12 cellular contexts compared by ENCODE assay signal in the genomic region with DNA sequence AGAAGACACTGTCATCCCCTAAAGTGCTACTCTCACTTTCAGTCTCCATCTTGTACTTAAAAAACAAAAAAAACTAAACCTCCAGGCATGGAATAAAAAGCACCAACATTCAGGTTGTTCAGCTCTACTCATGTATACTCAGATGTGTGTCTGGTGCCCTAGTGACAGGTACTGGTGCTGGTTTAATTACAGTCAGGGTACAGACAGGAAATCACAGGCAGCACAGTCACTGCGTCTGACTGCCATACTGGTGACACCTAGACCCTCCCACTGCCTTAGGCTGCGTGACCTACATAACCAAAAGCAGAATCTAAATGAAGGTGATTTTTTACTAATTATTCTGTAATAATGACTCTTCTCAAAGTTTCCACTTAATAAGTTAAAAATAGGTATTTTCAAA. TPM values are rescaled to one million over a fixed set of nuclear protein-coding genes. Genes with fewer than 3 reads are reported as not detected.
A peak's percentile ranks its signal among the peaks of the same experiment; 100 is the strongest.
DNase-seq lines count a peak whose midpoint lies in the region; ATAC-seq and TF ChIP-seq lines count a peak whose summit lies in the region.
"Had no signal": no experiment of that assay in that cellular context is flagged by ENCODE, and none has a peak within 500 bp of the region (broad histone marks: within the 10 kb centered on the region; RNA-seq: fewer than 3 reads in every experiment).

Gene ARHGAP32 (minus strand): TSS at position 176 of the 400 bp plus-strand sequence. CDS start 127 bp downstream, at position 49.

- peaks cover 0 to 4% (median 0%) of the 10 kb centered on the region in 4 donors for H3K4me1 ChIP-seq in right lobe of liver

- no peaks in the 10 kb centered on the region for H3K36me3 Mint-ChIP-seq in activated naive CD8-positive, alpha-beta T cell treated with anti-CD3 and anti-CD28 coated beads, Interleukin-2, amount 10 ng/mL, durations not matched to agents 7 days and 5 days

- H3K4me3 ChIP-seq in right lobe of liver, result no peak within 1 kb of the TSS
- H3K4me3 ChIP-seq: heart right ventricle had no signal

- H3K9me3 ChIP-seq in right lobe of liver, result no peaks in the 10 kb centered on the region

- DNase-seq in DMS53 (lab: John Stamatoyannopoulos, UW) (peak; percentile 67), DMS53 treated with DMSO at 0.1 percent for 48 hours (lab: John Stamatoyannopoulos, UW; ENCODE audit: unreplicated experiment) (no peak), kidney tubule cell (ENCODE audit: low spot score) (peak; percentile 78), NCI-H345 treated with DMSO at 0.1 percent for 48 hours (lab: John Stamatoyannopoulos, UW; ENCODE audit: unreplicated experiment) (no peak), right lobe of liver (no peak), anterior cingulate cortex (lab: John Stamatoyannopoulos, UW) (no peak)
- DNase-seq in activated naive CD8-positive, alpha-beta T cell treated with anti-CD3 and anti-CD28 coated beads, Interleukin-2, amount 10 ng/mL, durations not matched to agents 7 days and 5 days, result no peak
- DNase-seq: heart right ventricle, NCI-H226 had no signal

- ATAC-seq in activated naive CD8-positive, alpha-beta T cell treated with anti-CD3 and anti-CD28 coated beads, Interleukin-2, amount 10 ng/mL, durations not matched to agents 7 days and 5 days (ENCODE audit: low read depth), result peak; percentile 73
- ATAC-seq in right lobe of liver, result no peak
- ATAC-seq: heart right ventricle had no signal

- TF ChIP-seq POLR2A in right lobe of liver (IDR thresholded peaks at IDR 0.05), result no peak

- WGBS in right lobe of liver (ENCODE audit: insufficient coverage, low coverage, low lambda C conversion rate, missing lambda C conversion rate), result 82% methylated on average over 2 of the region's 2 CpGs

- H3K4me1 Mint-ChIP-seq in activated naive CD8-positive, alpha-beta T cell treated with anti-CD3 and anti-CD28 coated beads, Interleukin-2, amount 10 ng/mL, durations not matched to agents 7 days and 5 days, result no peaks in the 10 kb centered on the region

- H3K27ac Mint-ChIP-seq in activated naive CD8-positive, alpha-beta T cell treated with anti-CD3 and anti-CD28 coated beads, Interleukin-2, amount 10 ng/mL, durations not matched to agents 7 days and 5 days, result no peak within 1 kb of the TSS

- no peaks in the 10 kb centered on the region for H3K27me3 ChIP-seq in right lobe of liver
- H3K27me3 ChIP-seq: heart right ventricle had no signal

- no peaks in the 10 kb centered on the region for H3K36me3 ChIP-seq in right lobe of liver
- H3K36me3 ChIP-seq: heart right ventricle had no signal

- intact Hi-C loops in right lobe of liver (cut with DNase I), result no loop called here

- no peaks in the 10 kb centered on the region for H3K9me3 Mint-ChIP-seq in activated naive CD8-positive, alpha-beta T cell treated with anti-CD3 and anti-CD28 coated beads, Interleukin-2, amount 10 ng/mL, durations not matched to agents 7 days and 5 days

- POLR2A ChIA-PET in activated naive CD8-positive, alpha-beta T cell treated with anti-CD3 and anti-CD28 coated beads, Interleukin-2, amount 10 ng/mL, durations not matched to agents 7 days and 5 days (lab: Charles Lee), result no interaction called here

- no peak within 1 kb of the TSS for H3K27ac ChIP-seq in right lobe of liver
- H3K27ac ChIP-seq: 22Rv1, heart right ventricle, HL-60 had no signal

- no peaks in the 10 kb centered on the region for H3K27me3 Mint-ChIP-seq in activated naive CD8-positive, alpha-beta T cell treated with anti-CD3 and anti-CD28 coated beads, Interleukin-2, amount 10 ng/mL, durations not matched to agents 7 days and 5 days

- no peak within 1 kb of the TSS for H3K4me3 Mint-ChIP-seq in activated naive CD8-positive, alpha-beta T cell treated with anti-CD3 and anti-CD28 coated beads, Interleukin-2, amount 10 ng/mL, durations not matched to agents 7 days and 5 days

- TF ChIP-seq CTCF in subcutaneous adipose tissue (IDR thresholded peaks at IDR 0.05; ENCODE audit: low read depth) (no peak), right lobe of liver (IDR thresholded peaks at IDR 0.05) (no peak)

RNA-seq across cellular contexts. Expression of gene ARHGAP32, which starts in this region (rescaled TPM):
- total RNA-seq in activated naive CD8-positive, alpha-beta T cell treated with anti-CD3 and anti-CD28 coated beads, Interleukin-2, amount 10 ng/mL, durations not matched to agents 7 days and 5 days, result 1 to 10 TPM; 2.5 to 3.4 TPM
- 10 to 100 TPM; 10.9 to 19.6 (median 16.0) TPM for total RNA-seq in subcutaneous adipose tissue
- 10 to 100 TPM in 3 of 6 experiments, 1 to 10 TPM in 3; 5.0 to 12.3 (median 10.0) TPM for total RNA-seq in right lobe of liver

Comparison
In these comparisons a context has a peak if more than half of its experiments do, and no peak if none do; other contexts are left out.
1. DNase-seq: peak in DMS53 (single experiment) and kidney tubule cell (single experiment); none in DMS53 treated with DMSO at 0.1 percent for 48 hours (single experiment), activated naive CD8-positive, alpha-beta T cell treated with anti-CD3 and anti-CD28 coated beads, Interleukin-2, amount 10 ng/mL, durations not matched to agents 7 days and 5 days (single experiment), NCI-H345 treated with DMSO at 0.1 percent for 48 hours (single experiment), right lobe of liver (0 of 3) and anterior cingulate cortex (0 of 58).